Comparison of ENCODE assay signal across 2 cellular contexts in genomic region chr3:20057612-20058180, GRCh38.
A peak's percentile ranks its signal among the peaks of the same experiment; 100 is the strongest.
TF ChIP-seq lines count a peak whose summit lies in the region.

No MANE protein-coding gene starts in this region.

TF ChIP-seq in liver, 16 proteins besides CTCF, POLR2A, EP300 and RAD21:
- TF ChIP-seq NR2F2 (IDR thresholded peaks at IDR 0.05): peak; percentile 66
- no peak for TF ChIP-seq RXRA (IDR thresholded peaks at IDR 0.05)
- no peak for TF ChIP-seq YY1 (IDR thresholded peaks at IDR 0.05)

TF ChIP-seq in HepG2, 621 proteins besides CTCF, POLR2A, EP300 and RAD21:
- TF ChIP-seq KDM5A (IDR thresholded peaks at IDR 0.05; ENCODE audit: borderline replicate concordance, low read length) (no peak), PRPF4 (IDR thresholded peaks at IDR 0.05; ENCODE audit: low read depth, low read length, poor library complexity, severe bottlenecking) (no peak), ZNF317 (CRISPR knock-in tag; IDR thresholded peaks at IDR 0.05) (no peak), HNRNPUL1 (IDR thresholded peaks at IDR 0.05; ENCODE audit: low read depth, low read length) (no peak), ZBTB49 (CRISPR knock-in tag; IDR thresholded peaks at IDR 0.05; ENCODE audit: borderline replicate concordance) (no peak), ZNF839 (CRISPR knock-in tag; IDR thresholded peaks at IDR 0.05; ENCODE audit: borderline replicate concordance) (no peak), MAZ (IDR thresholded peaks at IDR 0.05; ENCODE audit: borderline replicate concordance, low read depth, low read length) (no peak), MAZ (CRISPR knock-in tag; IDR thresholded peaks at IDR 0.05; ENCODE audit: low read depth) (no peak), ZNF562 (CRISPR knock-in tag; IDR thresholded peaks at IDR 0.05; ENCODE audit: borderline replicate concordance) (no peak), CHCHD3 (CRISPR knock-in tag; IDR thresholded peaks at IDR 0.05) (no peak), RORA (CRISPR knock-in tag; IDR thresholded peaks at IDR 0.05) (no peak), ZNF335 (CRISPR knock-in tag; IDR thresholded peaks at IDR 0.05) (no peak)
- TF ChIP-seq, protein P1, sequence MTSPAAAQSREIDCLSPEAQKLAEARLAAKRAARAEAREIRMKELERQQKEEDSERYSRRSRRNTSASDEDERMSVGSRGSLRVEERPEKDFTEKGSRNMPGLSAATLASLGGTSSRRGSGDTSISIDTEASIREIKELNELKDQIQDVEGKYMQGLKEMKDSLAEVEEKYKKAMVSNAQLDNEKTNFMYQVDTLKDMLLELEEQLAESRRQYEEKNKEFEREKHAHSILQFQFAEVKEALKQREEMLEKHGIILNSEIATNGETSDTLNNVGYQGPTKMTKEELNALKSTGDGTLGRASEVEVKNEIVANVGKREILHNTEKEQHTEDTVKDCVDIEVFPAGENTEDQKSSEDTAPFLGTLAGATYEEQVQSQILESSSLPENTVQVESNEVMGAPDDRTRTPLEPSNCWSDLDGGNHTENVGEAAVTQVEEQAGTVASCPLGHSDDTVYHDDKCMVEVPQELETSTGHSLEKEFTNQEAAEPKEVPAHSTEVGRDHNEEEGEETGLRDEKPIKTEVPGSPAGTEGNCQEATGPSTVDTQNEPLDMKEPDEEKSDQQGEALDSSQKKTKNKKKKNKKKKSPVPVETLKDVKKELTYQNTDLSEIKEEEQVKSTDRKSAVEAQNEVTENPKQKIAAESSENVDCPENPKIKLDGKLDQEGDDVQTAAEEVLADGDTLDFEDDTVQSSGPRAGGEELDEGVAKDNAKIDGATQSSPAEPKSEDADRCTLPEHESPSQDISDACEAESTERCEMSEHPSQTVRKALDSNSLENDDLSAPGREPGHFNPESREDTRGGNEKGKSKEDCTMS (CRISPR knock-in tag; conservative IDR thresholded peaks at IDR 0.05): no peak
